In genomic region chr4:142271832-142272231, GRCh38 we compare ENCODE assay signal across 17 cellular contexts.
DNase-seq lines count a peak whose midpoint lies in the region; ATAC-seq lines count a peak whose summit lies in the region.
"Had no signal": no experiment of that assay in that cellular context is flagged by ENCODE, and none has a peak within 500 bp of the region (broad histone marks: within the 10 kb centered on the region; RNA-seq: fewer than 3 reads in every experiment).

No MANE protein-coding gene starts in this region.

- peak overlapping the region; percentile 68 for H3K27ac Mint-ChIP-seq in activated T-cell treated with anti-CD3 and anti-CD28 coated beads, Interleukin-2, amount 50 U/mL, for 24 hours
- H3K27ac Mint-ChIP-seq in activated naive CD4-positive, alpha-beta T cell treated with anti-CD3 and anti-CD28 coated beads for 36 hours: peak overlapping the region; percentile 70
- no peak overlapping the region for H3K27ac Mint-ChIP-seq in activated naive CD4-positive, alpha-beta T cell treated with anti-CD3 and anti-CD28 coated beads, Interleukin-2, amount 50 U/mL, for 72 hours
- peak overlapping the region; percentile 91 for H3K27ac Mint-ChIP-seq in activated naive CD8-positive, alpha-beta T cell
- H3K27ac Mint-ChIP-seq in activated naive CD8-positive, alpha-beta T cell treated with anti-CD3 and anti-CD28 coated beads for 36 hours: no peak overlapping the region
- H3K27ac Mint-ChIP-seq: B cell; CD4-positive, alpha-beta T cell; CD8-positive, alpha-beta T cell had no signal

- no peaks in the 10 kb centered on the region for H3K27me3 Mint-ChIP-seq in activated T-cell treated with anti-CD3 and anti-CD28 coated beads, Interleukin-2, amount 50 U/mL, for 24 hours
- no peaks in the 10 kb centered on the region for H3K27me3 Mint-ChIP-seq in activated naive CD4-positive, alpha-beta T cell treated with anti-CD3 and anti-CD28 coated beads for 36 hours (ENCODE audit: low read depth)
- H3K27me3 Mint-ChIP-seq in activated naive CD8-positive, alpha-beta T cell: no peaks in the 10 kb centered on the region
- no peaks in the 10 kb centered on the region for H3K27me3 Mint-ChIP-seq in activated naive CD8-positive, alpha-beta T cell treated with anti-CD3 and anti-CD28 coated beads for 36 hours
- H3K27me3 Mint-ChIP-seq: B cell; CD4-positive, alpha-beta T cell had no signal

- H3K4me3 Mint-ChIP-seq in activated T-cell treated with anti-CD3 and anti-CD28 coated beads, Interleukin-2, amount 50 U/mL, for 24 hours: no peak overlapping the region
- no peak overlapping the region for H3K4me3 Mint-ChIP-seq in activated naive CD4-positive, alpha-beta T cell treated with anti-CD3 and anti-CD28 coated beads for 36 hours
- no peak overlapping the region for H3K4me3 Mint-ChIP-seq in activated naive CD8-positive, alpha-beta T cell
- no peak overlapping the region for H3K4me3 Mint-ChIP-seq in activated naive CD8-positive, alpha-beta T cell treated with anti-CD3 and anti-CD28 coated beads for 36 hours
- H3K4me3 Mint-ChIP-seq: B cell; CD4-positive, alpha-beta T cell; CD8-positive, alpha-beta T cell had no signal

- H3K4me1 Mint-ChIP-seq in activated T-cell treated with anti-CD3 and anti-CD28 coated beads, Interleukin-2, amount 50 U/mL, for 24 hours (ENCODE audit: low read depth): peaks cover 89% of the 10 kb centered on the region
- peaks cover 88% of the 10 kb centered on the region for H3K4me1 Mint-ChIP-seq in activated naive CD4-positive, alpha-beta T cell treated with anti-CD3 and anti-CD28 coated beads for 36 hours (ENCODE audit: low read depth)
- H3K4me1 Mint-ChIP-seq in activated naive CD8-positive, alpha-beta T cell (ENCODE audit: low read depth): peaks cover 87% of the 10 kb centered on the region
- peaks cover 44% of the 10 kb centered on the region for H3K4me1 Mint-ChIP-seq in activated naive CD8-positive, alpha-beta T cell treated with anti-CD3 and anti-CD28 coated beads for 36 hours
- H3K4me1 Mint-ChIP-seq: B cell had no signal

- CTCF ChIA-PET in activated naive CD4-positive, alpha-beta T cell treated with anti-CD3 and anti-CD28 coated beads for 36 hours (lab: Charles Lee): interaction anchor here (1.7 to 3.2 kb wide), 2 partner anchors 8 to 12 kb away, joined by 3 to 14 read pairs; no protein-coding TSS in a partner anchor

- intact Hi-C loops in activated naive CD4-positive, alpha-beta T cell treated with anti-CD3 and anti-CD28 coated beads for 36 hours (cut with micrococcal nuclease): no loop called here

- no peak for DNase-seq in activated CD4-positive, CD25-positive, alpha-beta regulatory T cell treated with anti-CD3 and anti-CD28 coated beads, Interleukin-2, amount 50 U/mL, for 72 hours
- DNase-seq in activated T-cell treated with anti-CD3 and anti-CD28 coated beads, Interleukin-2, amount 50 U/mL, for 24 hours: no peak
- no peak for DNase-seq in activated T-cell treated with anti-CD3 and anti-CD28 coated beads for 4 hours
- no peak for DNase-seq in activated naive CD4-positive, alpha-beta T cell treated with anti-CD3 and anti-CD28 coated beads for 36 hours
- no peak for DNase-seq in activated naive CD4-positive, alpha-beta T cell treated with anti-CD3 and anti-CD28 coated beads, Interleukin-2, amount 50 U/mL, for 72 hours (ENCODE audit: low spot score in 2 of 2)
- no peak for DNase-seq in activated naive CD8-positive, alpha-beta T cell treated with anti-CD3 and anti-CD28 coated beads for 36 hours
- DNase-seq: AML-193; Caco-2; Calu3; CD4-positive, alpha-beta T cell; CD8-positive, alpha-beta T cell; DMS79 treated with DMSO at 0.1 percent for 48 hours; GF-D8 had no signal

- peaks cover 72% of the 10 kb centered on the region for H3K36me3 Mint-ChIP-seq in activated T-cell treated with anti-CD3 and anti-CD28 coated beads, Interleukin-2, amount 50 U/mL, for 24 hours (ENCODE audit: low read depth)
- peaks cover 35% of the 10 kb centered on the region for H3K36me3 Mint-ChIP-seq in activated naive CD4-positive, alpha-beta T cell treated with anti-CD3 and anti-CD28 coated beads for 36 hours (ENCODE audit: low read depth)
- H3K36me3 Mint-ChIP-seq in activated naive CD4-positive, alpha-beta T cell treated with anti-CD3 and anti-CD28 coated beads, Interleukin-2, amount 50 U/mL, for 72 hours: peaks cover 0 to 34% of the 10 kb centered on the region in 2 donors
- peaks cover 32% of the 10 kb centered on the region for H3K36me3 Mint-ChIP-seq in activated naive CD8-positive, alpha-beta T cell
- peaks cover 52% of the 10 kb centered on the region for H3K36me3 Mint-ChIP-seq in activated naive CD8-positive, alpha-beta T cell treated with anti-CD3 and anti-CD28 coated beads for 36 hours

- H3K9me3 Mint-ChIP-seq in activated T-cell treated with anti-CD3 and anti-CD28 coated beads, Interleukin-2, amount 50 U/mL, for 24 hours: no peaks in the 10 kb centered on the region
- no peaks in the 10 kb centered on the region for H3K9me3 Mint-ChIP-seq in activated naive CD4-positive, alpha-beta T cell treated with anti-CD3 and anti-CD28 coated beads for 36 hours
- H3K9me3 Mint-ChIP-seq in activated naive CD4-positive, alpha-beta T cell treated with anti-CD3 and anti-CD28 coated beads, Interleukin-2, amount 50 U/mL, for 72 hours: no peaks in the 10 kb centered on the region
- no peaks in the 10 kb centered on the region for H3K9me3 Mint-ChIP-seq in activated naive CD8-positive, alpha-beta T cell (ENCODE audit: low read depth)
- H3K9me3 Mint-ChIP-seq in activated naive CD8-positive, alpha-beta T cell treated with anti-CD3 and anti-CD28 coated beads for 36 hours: peaks cover 3% of the 10 kb centered on the region
- H3K9me3 Mint-ChIP-seq: CD4-positive, alpha-beta T cell; CD8-positive, alpha-beta T cell had no signal

- ATAC-seq in activated CD4-positive, CD25-positive, alpha-beta regulatory T cell treated with anti-CD3 and anti-CD28 coated beads, Interleukin-2, amount 50 U/mL, for 24 hours: peak; percentile 52 to 71
- no peak for ATAC-seq in activated naive CD4-positive, alpha-beta T cell treated with anti-CD3 and anti-CD28 coated beads, Interleukin-2, amount 50 U/mL, for 72 hours
- ATAC-seq: A549; CD8-positive, alpha-beta T cell had no signal

Comparison
In these comparisons a context has a peak if more than half of its experiments do, and no peak if none do; other contexts are left out.
1. H3K27ac Mint-ChIP-seq: peak in activated T-cell treated with anti-CD3 and anti-CD28 coated beads, Interleukin-2, amount 50 U/mL, for 24 hours (single experiment), activated naive CD4-positive, alpha-beta T cell treated with anti-CD3 and anti-CD28 coated beads for 36 hours (single experiment) and activated naive CD8-positive, alpha-beta T cell (single experiment); none in activated naive CD4-positive, alpha-beta T cell treated with anti-CD3 and anti-CD28 coated beads, Interleukin-2, amount 50 U/mL, for 72 hours (0 of 2) and activated naive CD8-positive, alpha-beta T cell treated with anti-CD3 and anti-CD28 coated beads for 36 hours (single experiment).
2. ATAC-seq: peak in activated CD4-positive, CD25-positive, alpha-beta regulatory T cell treated with anti-CD3 and anti-CD28 coated beads, Interleukin-2, amount 50 U/mL, for 24 hours (2 of 2); none in activated naive CD4-positive, alpha-beta T cell treated with anti-CD3 and anti-CD28 coated beads, Interleukin-2, amount 50 U/mL, for 72 hours (0 of 2).